ENCODE assay signal across 8 cellular contexts in genomic region chr13:51286135-51287002, GRCh38. TPM values are rescaled to one million over a fixed set of nuclear protein-coding genes. Genes with fewer than 3 reads are reported as not detected.
DNase-seq lines count a peak whose midpoint lies in the region; ATAC-seq and TF ChIP-seq lines count a peak whose summit lies in the region.

No MANE protein-coding gene starts in this region.

- WGBS in heart left ventricle, 4 donors = 36 to 43% (median 39%) methylated on average over 13 of the region's 13 CpGs
- WGBS in psoas muscle, 3 donors = 38 to 41% (median 40%) methylated on average over 13 of the region's 13 CpGs

- H3K4me3 Mint-ChIP-seq in activated naive CD8-positive, alpha-beta T cell treated with anti-CD3 and anti-CD28 coated beads, Interleukin-2, amount 10 ng/mL, durations not matched to agents 7 days and 5 days = no peak overlapping the region

- DNase-seq in CD1c-positive myeloid dendritic cell (ENCODE audit: extremely low spot score) (peak; percentile 80), MV-4-11 (lab: John Stamatoyannopoulos, UW) (peak; percentile 54), SKM-1 (lab: John Stamatoyannopoulos, UW; ENCODE audit: unreplicated experiment) (peak; percentile 60), heart left ventricle (peak; percentile 72 to 86 (median 77)), psoas muscle (peak; percentile 73 to 86), vagina (ENCODE audit: extremely low spot score in 2 of 2) (no peak)
- DNase-seq in activated naive CD8-positive, alpha-beta T cell treated with anti-CD3 and anti-CD28 coated beads, Interleukin-2, amount 10 ng/mL, durations not matched to agents 7 days and 5 days = peak; percentile 85

- H3K27ac Mint-ChIP-seq in activated naive CD8-positive, alpha-beta T cell treated with anti-CD3 and anti-CD28 coated beads, Interleukin-2, amount 10 ng/mL, durations not matched to agents 7 days and 5 days = no peak overlapping the region

- no peak overlapping the region for H3K27ac ChIP-seq in heart left ventricle
- no peak overlapping the region for H3K27ac ChIP-seq in psoas muscle
- H3K27ac ChIP-seq in vagina = no peak overlapping the region

- TF ChIP-seq POLR2A in heart left ventricle (IDR thresholded peaks at IDR 0.05) (no peak), vagina (IDR thresholded peaks at IDR 0.05) (no peak)

- no peaks in the 10 kb centered on the region for H3K9me3 Mint-ChIP-seq in activated naive CD8-positive, alpha-beta T cell treated with anti-CD3 and anti-CD28 coated beads, Interleukin-2, amount 10 ng/mL, durations not matched to agents 7 days and 5 days

- H3K9me3 ChIP-seq in heart left ventricle (no peaks in the 10 kb centered on the region), psoas muscle (no peaks in the 10 kb centered on the region), vagina (no peaks in the 10 kb centered on the region)

- ATAC-seq in GM19468 (IDR thresholded peaks at IDR 0.05; ENCODE audit: extremely low read depth, unreplicated experiment) (peak; percentile 63), heart left ventricle (peak in 3 of 4 donors; percentile 84 to 86 (median 84)), psoas muscle (peak; percentile 80 to 93 (median 82))
- peak; percentile 87 for ATAC-seq in activated naive CD8-positive, alpha-beta T cell treated with anti-CD3 and anti-CD28 coated beads, Interleukin-2, amount 10 ng/mL, durations not matched to agents 7 days and 5 days (ENCODE audit: low read depth)

- H3K27me3 Mint-ChIP-seq in activated naive CD8-positive, alpha-beta T cell treated with anti-CD3 and anti-CD28 coated beads, Interleukin-2, amount 10 ng/mL, durations not matched to agents 7 days and 5 days = peaks cover 2% of the 10 kb centered on the region

- H3K36me3 ChIP-seq in heart left ventricle (no peaks in the 10 kb centered on the region), psoas muscle (ENCODE audit: insufficient read depth in 1 of 2, low read depth in 1 of 2) (no peaks in the 10 kb centered on the region), vagina (no peaks in the 10 kb centered on the region)

- H3K4me1 ChIP-seq in heart left ventricle = peaks cover 0 to 22% (median 3%) of the 10 kb centered on the region in 12 donors
- no peaks in the 10 kb centered on the region for H3K4me1 ChIP-seq in psoas muscle
- H3K4me1 ChIP-seq in vagina = no peaks in the 10 kb centered on the region

- POLR2A ChIA-PET in activated naive CD8-positive, alpha-beta T cell treated with anti-CD3 and anti-CD28 coated beads, Interleukin-2, amount 10 ng/mL, durations not matched to agents 7 days and 5 days (lab: Charles Lee) = interaction anchor here (0.6 to 0.8 kb wide), 2 partner anchors 167 to 511 kb away, joined by 3 to 4 read pairs; no protein-coding TSS in a partner anchor

- no peak overlapping the region for H3K4me3 ChIP-seq in heart left ventricle
- no peak overlapping the region for H3K4me3 ChIP-seq in psoas muscle
- no peak overlapping the region for H3K4me3 ChIP-seq in vagina

- TF ChIP-seq CTCF in heart left ventricle (IDR thresholded peaks at IDR 0.05) (peak; percentile 85 to 97 (median 93)), psoas muscle (IDR thresholded peaks at IDR 0.05) (peak; percentile 93), vagina (IDR thresholded peaks at IDR 0.05) (peak; percentile 50 to 77 (median 70))

- H3K27me3 ChIP-seq in heart left ventricle (no peaks in the 10 kb centered on the region), psoas muscle (ENCODE audit: insufficient read depth in 3 of 3, low read length in 2 of 3) (no peaks in the 10 kb centered on the region), vagina (no peaks in the 10 kb centered on the region)

- peaks cover 2% of the 10 kb centered on the region for H3K36me3 Mint-ChIP-seq in activated naive CD8-positive, alpha-beta T cell treated with anti-CD3 and anti-CD28 coated beads, Interleukin-2, amount 10 ng/mL, durations not matched to agents 7 days and 5 days

- intact Hi-C loops in heart left ventricle (cut with DNase I) = loop anchor here (1.0 to 5.0 kb wide), 10 partner anchors 64 to 162 kb away; partner anchors contain the start of gene FAM124A (in 4 of the 10)
- intact Hi-C loops in psoas muscle (cut with DNase I) = loop anchor here (2.0 to 5.0 kb wide), 3 partner anchors 138 to 162 kb away; no protein-coding TSS in a partner anchor
- intact Hi-C loops in vagina (cut with DNase I) = loop anchor here (10.0 kb wide), 1 partner anchor 162 kb away; no protein-coding TSS in a partner anchor

- H3K4me1 Mint-ChIP-seq in activated naive CD8-positive, alpha-beta T cell treated with anti-CD3 and anti-CD28 coated beads, Interleukin-2, amount 10 ng/mL, durations not matched to agents 7 days and 5 days = peaks cover 16% of the 10 kb centered on the region

RNA-seq across cellular contexts. Expression of gene SERPINE3, which starts 53.1 kb away (rescaled TPM):
- not detected for total RNA-seq in activated naive CD8-positive, alpha-beta T cell treated with anti-CD3 and anti-CD28 coated beads, Interleukin-2, amount 10 ng/mL, durations not matched to agents 7 days and 5 days
- total RNA-seq in heart left ventricle = under 1 TPM in 1 of 9 donors, not detected in 8; 0.14 TPM
- polyA plus RNA-seq in heart left ventricle = not detected
- not detected for total RNA-seq in psoas muscle
- under 1 TPM in 1 of 3 donors, not detected in 2; 0.03 TPM for polyA plus RNA-seq in psoas muscle
- not detected for total RNA-seq in vagina

Comparison
In these comparisons a context has a peak if more than half of its experiments do, and no peak if none do; other contexts are left out.
1. DNase-seq: peak in CD1c-positive myeloid dendritic cell (single experiment), MV-4-11 (single experiment), SKM-1 (single experiment), activated naive CD8-positive, alpha-beta T cell treated with anti-CD3 and anti-CD28 coated beads, Interleukin-2, amount 10 ng/mL, durations not matched to agents 7 days and 5 days (single experiment), heart left ventricle (5 of 5) and psoas muscle (2 of 2); none in vagina (0 of 2).
2. Peak in every context shown above with its lines, with median percentiles within 50 percentile points of each other: ATAC-seq and CTCF ChIP-seq.